ENCODE assay signal across 8 cellular contexts in genomic region chr16:2751577-2752034, GRCh38. TPM values are rescaled to one million over a fixed set of nuclear protein-coding genes. Genes with fewer than 3 reads are reported as not detected.
A peak's percentile ranks its signal among the peaks of the same experiment; 100 is the strongest.
DNase-seq lines count a peak whose midpoint lies in the region; ATAC-seq and TF ChIP-seq lines count a peak whose summit lies in the region.

No MANE protein-coding gene starts in this region.

- peaks cover 38% of the 10 kb centered on the region for H3K4me1 Mint-ChIP-seq in activated naive CD8-positive, alpha-beta T cell treated with anti-CD3 and anti-CD28 coated beads for 36 hours

- DNase-seq in DND-41 (no peak), MG63 (no peak)
- no peak for DNase-seq in activated naive CD8-positive, alpha-beta T cell treated with anti-CD3 and anti-CD28 coated beads for 36 hours
- no peak for DNase-seq in effector CD8-positive, alpha-beta T cell (lab: John Stamatoyannopoulos, UW)

- H3K4me3 ChIP-seq in DND-41 (ENCODE audit: low read depth in 1 of 2, low read length in 2 of 2) (peak overlapping the region; percentile 63 to 65), MG63 (peak overlapping the region; percentile 95), iPS-18c (ENCODE audit: insufficient read depth, low read depth, low read length) (peak overlapping the region; percentile 94), stomach smooth muscle (ENCODE audit: low read length in 2 of 2) (peak overlapping the region; percentile 94 to 95)

- peak overlapping the region; percentile 44 for H2AFZ ChIP-seq in DND-41 (ENCODE audit: low read depth, low read length)

- no peaks in the 10 kb centered on the region for H3K9me3 ChIP-seq in DND-41 (ENCODE audit: insufficient read depth, low read length, severe bottlenecking)
- no peaks in the 10 kb centered on the region for H3K9me3 ChIP-seq in MG63
- no peaks in the 10 kb centered on the region for H3K9me3 ChIP-seq in iPS-18c (ENCODE audit: control insufficient read depth, insufficient read depth, low read length)
- H3K9me3 ChIP-seq in stomach smooth muscle (ENCODE audit: control insufficient read depth in 2 of 2, low read length in 2 of 2) = no peaks in the 10 kb centered on the region

- H3K36me3 Mint-ChIP-seq in activated naive CD8-positive, alpha-beta T cell treated with anti-CD3 and anti-CD28 coated beads for 36 hours = peaks cover 51% of the 10 kb centered on the region

- H3K27me3 ChIP-seq in DND-41 (ENCODE audit: insufficient read depth, low read length, poor library complexity) (no peaks in the 10 kb centered on the region), MG63 (no peaks in the 10 kb centered on the region), stomach smooth muscle (ENCODE audit: control insufficient read depth in 1 of 2, insufficient read depth in 2 of 2, low read length in 2 of 2) (no peaks in the 10 kb centered on the region)

- peak overlapping the region; percentile 83 for H3K9ac ChIP-seq in DND-41 (ENCODE audit: low read depth, low read length)
- peak overlapping the region; percentile 97 to 99 for H3K9ac ChIP-seq in stomach smooth muscle (ENCODE audit: low read length in 2 of 2)

- peaks cover 70% of the 10 kb centered on the region for H3K79me2 ChIP-seq in DND-41 (ENCODE audit: insufficient read depth, low read length)

- peak overlapping the region; percentile 76 for H3K4me2 ChIP-seq in DND-41 (ENCODE audit: insufficient read depth, low read length)

- H3K9me3 Mint-ChIP-seq in activated naive CD8-positive, alpha-beta T cell treated with anti-CD3 and anti-CD28 coated beads for 36 hours = peaks cover 3% of the 10 kb centered on the region

- peak overlapping the region; percentile 94 for H3K4me3 Mint-ChIP-seq in activated naive CD8-positive, alpha-beta T cell treated with anti-CD3 and anti-CD28 coated beads for 36 hours

- peaks cover 36% of the 10 kb centered on the region for H4K20me1 ChIP-seq in DND-41 (ENCODE audit: insufficient read depth, low read length)

- ATAC-seq in DND-41 (ENCODE audit: insufficient read depth, low read depth) (peak; percentile 68), GM19463 (IDR thresholded peaks at IDR 0.05; ENCODE audit: unreplicated experiment) (peak; percentile 34), HG03442 (IDR thresholded peaks at IDR 0.05; ENCODE audit: unreplicated experiment) (no peak)

- TF ChIP-seq CTCF in DND-41 (IDR thresholded peaks at IDR 0.05; ENCODE audit: borderline replicate concordance, extremely low read depth, low read length, poor library complexity, severe bottlenecking) = no peak

- peaks cover 43% of the 10 kb centered on the region for H3K4me1 ChIP-seq in DND-41 (ENCODE audit: insufficient read depth, low read length)
- peaks cover 35% of the 10 kb centered on the region for H3K4me1 ChIP-seq in stomach smooth muscle (ENCODE audit: control insufficient read depth, insufficient read depth, low read length)

- H3K36me3 ChIP-seq in DND-41 (ENCODE audit: insufficient read depth, low read length) (peaks cover 48% of the 10 kb centered on the region), MG63 (peaks cover 39% of the 10 kb centered on the region), stomach smooth muscle (ENCODE audit: control insufficient read depth in 2 of 2, insufficient read depth in 2 of 2, low read length in 2 of 2) (peaks cover 2 to 3% of the 10 kb centered on the region in 2 donors)

- H3K27ac ChIP-seq in DND-41 (ENCODE audit: low read length) (peak overlapping the region; percentile 93), stomach smooth muscle (ENCODE audit: low read length) (peak overlapping the region; percentile 98)

- H3K27ac Mint-ChIP-seq in activated naive CD8-positive, alpha-beta T cell treated with anti-CD3 and anti-CD28 coated beads for 36 hours = peak overlapping the region; percentile 98

- no peaks in the 10 kb centered on the region for H3K27me3 Mint-ChIP-seq in activated naive CD8-positive, alpha-beta T cell treated with anti-CD3 and anti-CD28 coated beads for 36 hours

RNA-seq across cellular contexts. Expression of gene SRRM2, which starts 0.8 kb away (rescaled TPM):
- 11.2 and 21.1 TPM in 2 replicates for total RNA-seq in MG63 (2014; rRNA removed; shearing (Covaris generic); ENCODE audit: low replicate concordance)
- total RNA-seq in activated naive CD8-positive, alpha-beta T cell treated with anti-CD3 and anti-CD28 coated beads for 36 hours = 100 to 1,000 TPM; 460 to 507 TPM

RNA-seq across cellular contexts. Expression of gene ELOB, which starts 25.5 kb away (rescaled TPM):
- 309 and 3,594 TPM in 2 replicates for total RNA-seq in MG63 (2014; rRNA removed; shearing (Covaris generic); ENCODE audit: low replicate concordance)
- 100 to 1,000 TPM; 267 to 291 TPM for total RNA-seq in activated naive CD8-positive, alpha-beta T cell treated with anti-CD3 and anti-CD28 coated beads for 36 hours

RNA-seq across cellular contexts. Expression of gene PRSS27, which starts 31.6 kb away (rescaled TPM):
- total RNA-seq in MG63 (2014; rRNA removed; shearing (Covaris generic); ENCODE audit: low replicate concordance) = 0.22 and 1.7 TPM in 2 replicates
- total RNA-seq in activated naive CD8-positive, alpha-beta T cell treated with anti-CD3 and anti-CD28 coated beads for 36 hours = 1 to 10 TPM; 1.9 to 2.0 TPM

RNA-seq across cellular contexts. Expression of gene PRSS33, which starts 35.8 kb away (rescaled TPM):
- total RNA-seq in MG63 (2014; rRNA removed; shearing (Covaris generic); ENCODE audit: low replicate concordance) = not detected in 2 replicates
- total RNA-seq in activated naive CD8-positive, alpha-beta T cell treated with anti-CD3 and anti-CD28 coated beads for 36 hours = under 1 TPM; 0.40 to 0.54 TPM

RNA-seq across cellular contexts. Expression of gene PRSS41, which starts 46.7 kb away (rescaled TPM):
- not detected in 2 replicates for total RNA-seq in MG63 (2014; rRNA removed; shearing (Covaris generic); ENCODE audit: low replicate concordance)
- not detected for total RNA-seq in activated naive CD8-positive, alpha-beta T cell treated with anti-CD3 and anti-CD28 coated beads for 36 hours

Comparison
In these comparisons a context has a peak if more than half of its experiments do, and no peak if none do; other contexts are left out.
1. RNA of gene SRRM2, which starts 0.8 kb away (total RNA-seq): 460 to 507 TPM in activated naive CD8-positive, alpha-beta T cell treated with anti-CD3 and anti-CD28 coated beads for 36 hours; 11.2 to 21.1 TPM in MG63; every median in the first group is over 10 times any median in the second.
2. Peak in every context shown above with its lines, with median percentiles within 50 percentile points of each other: H3K4me3 ChIP-seq.